Comparison of ENCODE assay signal across 5 cellular contexts in the genomic region with DNA sequence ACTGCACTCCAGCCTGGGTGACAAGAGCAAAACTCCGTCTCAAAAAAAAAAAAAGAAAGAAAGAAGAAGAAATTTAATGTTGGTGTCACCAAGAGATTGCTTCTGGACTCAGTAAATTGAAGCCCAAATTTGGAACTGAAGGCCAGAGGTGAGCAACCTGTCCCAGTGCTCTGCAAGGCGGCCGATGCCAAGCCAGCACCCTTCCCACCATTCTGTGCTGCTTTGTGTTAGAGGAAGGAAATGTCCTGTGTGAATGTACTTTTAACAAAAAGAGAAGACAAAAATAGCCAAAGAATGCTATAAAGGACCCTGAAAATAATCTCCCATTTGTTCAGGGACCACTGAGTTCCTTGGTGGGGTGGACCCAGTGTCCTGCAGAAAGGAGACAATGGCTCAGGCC.
"Had no signal": no experiment of that assay in that cellular context is flagged by ENCODE, and none has a peak within 500 bp of the region (broad histone marks: within the 10 kb centered on the region; RNA-seq: fewer than 3 reads in every experiment).

No MANE protein-coding gene starts in this region.

- H3K4me3 Mint-ChIP-seq: H9 had no signal

- H3K9me3 Mint-ChIP-seq: H9 had no signal

- ATAC-seq: K562 had no signal

- H2AFZ ChIP-seq: GM23248 had no signal

- DNase-seq: GM23248, H9, HCEC 1CT, IMR-90 had no signal

- H3K9ac ChIP-seq: GM23248 had no signal

- H3K27ac ChIP-seq: GM23248 had no signal

- H3K4me3 ChIP-seq: GM23248, K562 had no signal
